8 cellular contexts compared by ENCODE assay signal in the genomic region with DNA sequence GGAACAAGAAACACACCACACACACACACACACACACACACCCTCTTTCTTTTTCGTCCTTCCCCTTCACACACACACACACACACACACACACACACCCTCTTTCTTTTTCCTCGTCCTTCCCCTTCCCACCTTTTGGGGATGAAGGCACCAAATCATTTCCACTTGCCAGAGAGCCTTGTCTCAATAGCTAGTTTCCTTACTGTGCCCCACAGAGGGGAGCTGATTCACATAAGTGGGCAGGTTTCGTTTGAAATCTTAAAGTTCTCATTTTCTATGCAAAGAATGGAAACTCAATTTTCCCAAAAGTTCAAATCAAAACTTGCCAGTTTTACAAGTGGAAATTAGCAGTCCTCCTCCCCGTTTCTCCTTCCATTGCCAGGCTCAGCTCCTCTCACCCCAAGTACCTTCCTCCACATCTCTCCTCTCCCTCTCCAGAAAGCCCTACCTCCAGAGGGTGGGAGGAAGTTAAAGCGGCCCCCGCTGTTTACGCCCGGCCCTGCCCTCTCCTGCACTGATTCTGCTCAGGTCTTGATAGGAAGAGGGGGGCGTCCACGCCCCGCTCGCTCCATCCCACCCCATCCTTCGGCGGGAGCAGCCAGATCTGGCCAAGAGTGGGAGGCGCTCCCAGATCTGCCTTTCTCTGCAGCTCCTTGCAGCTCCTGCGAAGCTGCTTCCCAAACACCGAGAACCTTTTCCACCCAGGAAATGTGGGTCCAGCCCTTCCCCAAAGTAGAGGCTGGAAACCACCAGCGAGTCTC. TPM values are rescaled to one million over a fixed set of nuclear protein-coding genes. Genes with fewer than 3 reads are reported as not detected.
DNase-seq lines count a peak whose midpoint lies in the region; ATAC-seq and TF ChIP-seq lines count a peak whose summit lies in the region.

No MANE protein-coding gene starts in this region.

- H3K27ac Mint-ChIP-seq in naive B cell, result no peak overlapping the region

- H3K27me3 Mint-ChIP-seq in naive B cell, result peaks cover 43 to 63% (median 45%) of the 10 kb centered on the region in 3 donors

- peaks cover 0 to 4% (median 0%) of the 10 kb centered on the region in 7 donors for H3K9me3 Mint-ChIP-seq in naive B cell

- no peak for ATAC-seq in naive B cell (ENCODE audit: low read depth in 2 of 2)
- no peak for ATAC-seq in HG03095 (IDR thresholded peaks at IDR 0.05; ENCODE audit: unreplicated experiment)

- intact Hi-C loops in esophagus squamous epithelium (cut with DNase I), result no loop called here

- WGBS in esophagus squamous epithelium, 2 donors, result 6 to 9% methylated on average over 8 to 12 of the region's 18 CpGs

- peak overlapping the region; percentile 54 to 88 (median 84) for H3K27ac ChIP-seq in esophagus squamous epithelium

- H3K4me3 ChIP-seq in esophagus squamous epithelium, result peak overlapping the region; percentile 80 to 88 (median 85)

- H3K4me1 Mint-ChIP-seq in naive B cell, result peaks cover 0 to 21% (median 4%) of the 10 kb centered on the region in 3 donors

- peak overlapping the region in 5 of 8 donors; percentile 31 to 72 (median 33) for H3K4me3 Mint-ChIP-seq in naive B cell

- DNase-seq in Ammon's horn (ENCODE audit: low spot score), result peak; percentile 58
- peak; percentile 78 for DNase-seq in NCI-H2227 (lab: John Stamatoyannopoulos, UW; ENCODE audit: unreplicated experiment)
- DNase-seq in esophagus squamous epithelium (lab: John Stamatoyannopoulos, UW), result no peak
- DNase-seq in naive B cell, result no peak
- no peak for DNase-seq in AG08395 (ENCODE audit: low spot score)
- DNase-seq in activated gamma-delta T cell (lab: John Stamatoyannopoulos, UW), result no peak
- DNase-seq in NOMO-1 treated with dmso at 0.1 percent for 144 hours (lab: John Stamatoyannopoulos, UW; ENCODE audit: unreplicated experiment), result no peak

- peaks cover 0 to 50% (median 0%) of the 10 kb centered on the region in 3 donors for H3K4me1 ChIP-seq in esophagus squamous epithelium

- H3K9me3 ChIP-seq in esophagus squamous epithelium, result no peaks in the 10 kb centered on the region

- TF ChIP-seq CTCF in esophagus squamous epithelium (IDR thresholded peaks at IDR 0.05), result no peak

- H3K27me3 ChIP-seq in esophagus squamous epithelium, result peaks cover 0 to 12% (median 0%) of the 10 kb centered on the region in 4 donors

- no peak for TF ChIP-seq POLR2A in esophagus squamous epithelium (IDR thresholded peaks at IDR 0.05)

- peaks cover 9% of the 10 kb centered on the region in 2 donors for H3K36me3 Mint-ChIP-seq in naive B cell

- H3K36me3 ChIP-seq in esophagus squamous epithelium, result no peaks in the 10 kb centered on the region

RNA-seq across cellular contexts. Expression of gene CTTNBP2, which starts 1.3 kb away (rescaled TPM):
- 10 to 100 TPM in 3 of 4 donors, 1 to 10 TPM in 1; 8.5 to 31.5 (median 19.6) TPM for total RNA-seq in esophagus squamous epithelium
- polyA plus RNA-seq in naive B cell (ENCODE audit: low read depth in 6 of 6), result not detected

Comparison
In these comparisons a context has a peak if more than half of its experiments do, and no peak if none do; other contexts are left out.
1. DNase-seq: peak in Ammon's horn (single experiment) and NCI-H2227 (single experiment); none in esophagus squamous epithelium (single experiment), naive B cell (single experiment), AG08395 (single experiment), activated gamma-delta T cell (single experiment) and NOMO-1 treated with dmso at 0.1 percent for 144 hours (single experiment).